ENCODE assay signal across 1 cellular context in genomic region chr22:20244250-20244648, GRCh38.
TF ChIP-seq lines count a peak whose summit lies in the region.

No MANE protein-coding gene starts in this region.

TF ChIP-seq in GM23338, 12 proteins besides CTCF, POLR2A, EP300 and RAD21 (continued from another document):
- TF ChIP-seq ZNF462 (CRISPR knock-in tag; IDR thresholded peaks at IDR 0.05) = no peak
